In genomic region chr17:17663160-17664072, GRCh38 we compare ENCODE assay signal across 8 cellular contexts. TPM values are rescaled to one million over a fixed set of nuclear protein-coding genes. Genes with fewer than 3 reads are reported as not detected.
DNase-seq lines count a peak whose midpoint lies in the region; ATAC-seq and TF ChIP-seq lines count a peak whose summit lies in the region.

No MANE protein-coding gene starts in this region.

- H3K27ac ChIP-seq in coronary artery, result no peak overlapping the region

- H3K9me3 Mint-ChIP-seq in stimulated activated memory B cell treated with anti-CD40 and anti-IgM and Interleukin-4, amounts not matched to agents 10 μg/mL and 1 μg/mL and 100 μg/mL, for 72 hours, result peaks cover 4% of the 10 kb centered on the region

- no peaks in the 10 kb centered on the region for H3K36me3 Mint-ChIP-seq in stimulated activated memory B cell treated with anti-CD40 and anti-IgM and Interleukin-4, amounts not matched to agents 10 μg/mL and 1 μg/mL and 100 μg/mL, for 72 hours

- peak; percentile 93 for ATAC-seq in stimulated activated memory B cell treated with anti-CD40 and anti-IgM and Interleukin-4, amounts not matched to agents 10 μg/mL and 1 μg/mL and 100 μg/mL, for 72 hours
- ATAC-seq in GM21737 (IDR thresholded peaks at IDR 0.05; ENCODE audit: unreplicated experiment), result no peak

- H3K4me1 Mint-ChIP-seq in stimulated activated memory B cell treated with anti-CD40 and anti-IgM and Interleukin-4, amounts not matched to agents 10 μg/mL and 1 μg/mL and 100 μg/mL, for 72 hours, result peaks cover 33% of the 10 kb centered on the region

- peak overlapping the region; percentile 5 for H3K4me3 ChIP-seq in coronary artery

- in situ Hi-C loops in GM13977 (cut with MboI; ENCODE audit: low pct_unique_long_range_greater_than_20kb, low sequenced_read_pairs, unreplicated experiment), result no loop called here

- CTCF ChIA-PET in HEK293T (lab: Yijun Ruan, JAX), result interaction anchor here (0.7 kb wide), 1 partner anchor 17 kb away, joined by 3 read pairs; no protein-coding TSS in a partner anchor

- DNase-seq in GM13977 (ENCODE audit: low spot score), result peak; percentile 92
- peak; percentile 74 for DNase-seq in HEK293T (ENCODE audit: extremely low spot score)
- peak; percentile 73 for DNase-seq in NCI-H1694 treated with DMSO at 0.1 percent for 48 hours (lab: John Stamatoyannopoulos, UW)
- DNase-seq in activated CD4-positive, alpha-beta T cell treated with anti-CD3 and anti-CD28 coated beads for 48 hours, result peak; percentile 82
- DNase-seq in coronary artery (ENCODE audit: low spot score), result no peak
- peak; percentile 96 for DNase-seq in myocyte (ENCODE audit: low read depth)

- H3K27me3 Mint-ChIP-seq in stimulated activated memory B cell treated with anti-CD40 and anti-IgM and Interleukin-4, amounts not matched to agents 10 μg/mL and 1 μg/mL and 100 μg/mL, for 72 hours, result no peaks in the 10 kb centered on the region

- TF ChIP-seq CTCF in GM13977 (IDR thresholded peaks at IDR 0.05; ENCODE audit: extremely low read depth, insufficient read depth, missing control alignments) (no peak), coronary artery (IDR thresholded peaks at IDR 0.05) (no peak)

- peak overlapping the region; percentile 61 for H3K27ac Mint-ChIP-seq in stimulated activated memory B cell treated with anti-CD40 and anti-IgM and Interleukin-4, amounts not matched to agents 10 μg/mL and 1 μg/mL and 100 μg/mL, for 72 hours

- H3K4me3 Mint-ChIP-seq in stimulated activated memory B cell treated with anti-CD40 and anti-IgM and Interleukin-4, amounts not matched to agents 10 μg/mL and 1 μg/mL and 100 μg/mL, for 72 hours, result peak overlapping the region; percentile 58

- POLR2A ChIA-PET in HEK293T (lab: Yijun Ruan, JAX), result no interaction called here

TF ChIP-seq in HEK293T, 16 proteins besides CTCF, POLR2A, EP300 and RAD21:
- peak; percentile 34; the same call in 1 of the 2 replicates for TF ChIP-seq TARDBP (IDR thresholded peaks at IDR 0.05)
- TF ChIP-seq SUZ12 (IDR thresholded peaks at IDR 0.05), result no peak
- TF ChIP-seq, protein P1, sequence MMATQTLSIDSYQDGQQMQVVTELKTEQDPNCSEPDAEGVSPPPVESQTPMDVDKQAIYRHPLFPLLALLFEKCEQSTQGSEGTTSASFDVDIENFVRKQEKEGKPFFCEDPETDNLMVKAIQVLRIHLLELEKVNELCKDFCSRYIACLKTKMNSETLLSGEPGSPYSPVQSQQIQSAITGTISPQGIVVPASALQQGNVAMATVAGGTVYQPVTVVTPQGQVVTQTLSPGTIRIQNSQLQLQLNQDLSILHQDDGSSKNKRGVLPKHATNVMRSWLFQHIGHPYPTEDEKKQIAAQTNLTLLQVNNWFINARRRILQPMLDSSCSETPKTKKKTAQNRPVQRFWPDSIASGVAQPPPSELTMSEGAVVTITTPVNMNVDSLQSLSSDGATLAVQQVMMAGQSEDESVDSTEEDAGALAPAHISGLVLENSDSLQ (IDR thresholded peaks at IDR 0.05), result peak; percentile 98

RNA-seq across cellular contexts. Expression of gene RAI1, which starts 17.8 kb away (rescaled TPM):
- 6.5 and 9.1 TPM in 2 replicates for total RNA-seq in myocyte
- 11.7 TPM for polyA plus RNA-seq in myocyte (2012)
